Comparison of ENCODE assay signal across 15 cellular contexts in genomic region chr2:149463328-149464002, GRCh38.
DNase-seq lines count a peak whose midpoint lies in the region; ATAC-seq, FAIRE-seq and TF ChIP-seq lines count a peak whose summit lies in the region.
"Had no signal": no experiment of that assay in that cellular context is flagged by ENCODE, and none has a peak within 500 bp of the region (broad histone marks: within the 10 kb centered on the region; RNA-seq: fewer than 3 reads in every experiment).

No MANE protein-coding gene starts in this region.

- H3K4me3 ChIP-seq in ovary, result no peak overlapping the region
- H3K4me3 ChIP-seq: adrenal gland, dorsolateral prefrontal cortex, lung had no signal

- no peak for TF ChIP-seq EP300 in ovary (IDR thresholded peaks at IDR 0.05)

- TF ChIP-seq POLR2A in ovary (IDR thresholded peaks at IDR 0.05), result no peak

- DNase-seq in urothelium cell line (ENCODE audit: low spot score) (no peak), ovary (no peak), SKM-1 treated with dmso at 0.1 percent for 144 hours (lab: John Stamatoyannopoulos, UW; ENCODE audit: unreplicated experiment) (no peak), NCI-H345 (lab: John Stamatoyannopoulos, UW) (no peak)
- DNase-seq: adrenal gland; CD4-positive, alpha-beta T cell; dorsolateral prefrontal cortex; NCI-H146; posterior cingulate gyrus; stimulated activated CD4-positive, alpha-beta T cell treated with anti-CD3 and anti-CD28 coated beads, Interleukin-4, amount 100 ng/mL, for 1 hour had no signal

- intact Hi-C loops in ovary (cut with DNase I), result no loop called here

- no peak for FAIRE-seq in urothelium cell line (lab: Jason Lieb, UNC)

- H3K27me3 ChIP-seq in ovary, result no peaks in the 10 kb centered on the region
- H3K27me3 ChIP-seq: adrenal gland, dorsolateral prefrontal cortex had no signal

- TF ChIP-seq CTCF in ovary (IDR thresholded peaks at IDR 0.05), result no peak

- WGBS in ovary, 3 donors, result 14 to 26% (median 15%) methylated on average over 2 of the region's 2 CpGs

- peak; percentile 89 for ATAC-seq in GM18520 (IDR thresholded peaks at IDR 0.05; ENCODE audit: unreplicated experiment)
- peak; percentile 93 for ATAC-seq in GM21390 (IDR thresholded peaks at IDR 0.05; ENCODE audit: unreplicated experiment)
- ATAC-seq in HG02973 (IDR thresholded peaks at IDR 0.05; ENCODE audit: unreplicated experiment), result peak; percentile 97
- peak; percentile 94 for ATAC-seq in HG03575 (IDR thresholded peaks at IDR 0.05; ENCODE audit: extremely low read depth, insufficient number of reproducible peaks, low FRiP score, unreplicated experiment)

- H3K36me3 ChIP-seq in ovary, result no peaks in the 10 kb centered on the region
- H3K36me3 ChIP-seq: adrenal gland had no signal

- no peaks in the 10 kb centered on the region for H3K9me3 ChIP-seq in ovary

- H3K4me1 ChIP-seq in ovary (ENCODE audit: insufficient read depth), result no peaks in the 10 kb centered on the region
- H3K4me1 ChIP-seq: adrenal gland had no signal

- H3K27ac ChIP-seq in ovary, result no peak overlapping the region
- H3K27ac ChIP-seq: adrenal gland, dorsolateral prefrontal cortex had no signal
